Comparison of ENCODE assay signal across 1 cellular context in the genomic region with DNA sequence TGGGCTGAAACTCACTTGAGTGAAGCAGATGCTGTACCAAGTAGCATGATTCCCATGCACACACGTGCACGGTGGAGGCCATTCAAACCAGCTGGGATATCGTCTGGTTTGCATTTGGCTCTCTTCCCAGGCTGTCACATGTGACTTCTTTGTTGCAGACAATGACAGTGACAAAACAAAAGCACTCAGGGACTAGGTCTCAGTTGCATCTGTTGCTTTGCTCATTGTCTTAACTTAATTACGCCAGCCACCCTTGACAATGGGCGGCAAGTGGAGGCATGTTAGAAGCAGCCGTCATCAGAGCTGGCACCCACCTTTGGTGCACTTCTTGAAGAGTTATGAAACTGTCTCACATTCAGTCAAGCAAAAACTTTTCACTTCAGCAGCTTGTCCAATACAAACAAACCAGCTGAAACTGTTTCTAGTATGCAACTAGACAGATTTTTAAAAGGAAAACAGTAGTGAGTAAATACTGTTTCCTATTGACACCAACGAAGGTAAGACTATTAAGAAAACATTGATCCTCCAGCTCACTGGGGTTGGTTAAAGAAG.
TF ChIP-seq lines count a peak whose summit lies in the region.

No MANE protein-coding gene starts in this region.

TF ChIP-seq in liver, 16 proteins besides CTCF, POLR2A, EP300 and RAD21 (continued from another document):
- TF ChIP-seq, protein P1, sequence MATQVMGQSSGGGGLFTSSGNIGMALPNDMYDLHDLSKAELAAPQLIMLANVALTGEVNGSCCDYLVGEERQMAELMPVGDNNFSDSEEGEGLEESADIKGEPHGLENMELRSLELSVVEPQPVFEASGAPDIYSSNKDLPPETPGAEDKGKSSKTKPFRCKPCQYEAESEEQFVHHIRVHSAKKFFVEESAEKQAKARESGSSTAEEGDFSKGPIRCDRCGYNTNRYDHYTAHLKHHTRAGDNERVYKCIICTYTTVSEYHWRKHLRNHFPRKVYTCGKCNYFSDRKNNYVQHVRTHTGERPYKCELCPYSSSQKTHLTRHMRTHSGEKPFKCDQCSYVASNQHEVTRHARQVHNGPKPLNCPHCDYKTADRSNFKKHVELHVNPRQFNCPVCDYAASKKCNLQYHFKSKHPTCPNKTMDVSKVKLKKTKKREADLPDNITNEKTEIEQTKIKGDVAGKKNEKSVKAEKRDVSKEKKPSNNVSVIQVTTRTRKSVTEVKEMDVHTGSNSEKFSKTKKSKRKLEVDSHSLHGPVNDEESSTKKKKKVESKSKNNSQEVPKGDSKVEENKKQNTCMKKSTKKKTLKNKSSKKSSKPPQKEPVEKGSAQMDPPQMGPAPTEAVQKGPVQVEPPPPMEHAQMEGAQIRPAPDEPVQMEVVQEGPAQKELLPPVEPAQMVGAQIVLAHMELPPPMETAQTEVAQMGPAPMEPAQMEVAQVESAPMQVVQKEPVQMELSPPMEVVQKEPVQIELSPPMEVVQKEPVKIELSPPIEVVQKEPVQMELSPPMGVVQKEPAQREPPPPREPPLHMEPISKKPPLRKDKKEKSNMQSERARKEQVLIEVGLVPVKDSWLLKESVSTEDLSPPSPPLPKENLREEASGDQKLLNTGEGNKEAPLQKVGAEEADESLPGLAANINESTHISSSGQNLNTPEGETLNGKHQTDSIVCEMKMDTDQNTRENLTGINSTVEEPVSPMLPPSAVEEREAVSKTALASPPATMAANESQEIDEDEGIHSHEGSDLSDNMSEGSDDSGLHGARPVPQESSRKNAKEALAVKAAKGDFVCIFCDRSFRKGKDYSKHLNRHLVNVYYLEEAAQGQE (IDR thresholded peaks at IDR 0.05): peak; percentile 97
- TF ChIP-seq NR2F2 (IDR thresholded peaks at IDR 0.05) (no peak), RXRA (IDR thresholded peaks at IDR 0.05) (peak; percentile 40 to 49), HNF4G (IDR thresholded peaks at IDR 0.05) (no peak), YY1 (IDR thresholded peaks at IDR 0.05) (peak; percentile 42), EGR1 (IDR thresholded peaks at IDR 0.05; ENCODE audit: low read depth in 2 of 2) (no peak), SP1 (IDR thresholded peaks at IDR 0.05) (peak; percentile 28)
- TF ChIP-seq, protein P2, sequence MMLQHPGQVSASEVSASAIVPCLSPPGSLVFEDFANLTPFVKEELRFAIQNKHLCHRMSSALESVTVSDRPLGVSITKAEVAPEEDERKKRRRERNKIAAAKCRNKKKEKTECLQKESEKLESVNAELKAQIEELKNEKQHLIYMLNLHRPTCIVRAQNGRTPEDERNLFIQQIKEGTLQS (IDR thresholded peaks at IDR 0.05): no peak
- TF ChIP-seq, protein P3, sequence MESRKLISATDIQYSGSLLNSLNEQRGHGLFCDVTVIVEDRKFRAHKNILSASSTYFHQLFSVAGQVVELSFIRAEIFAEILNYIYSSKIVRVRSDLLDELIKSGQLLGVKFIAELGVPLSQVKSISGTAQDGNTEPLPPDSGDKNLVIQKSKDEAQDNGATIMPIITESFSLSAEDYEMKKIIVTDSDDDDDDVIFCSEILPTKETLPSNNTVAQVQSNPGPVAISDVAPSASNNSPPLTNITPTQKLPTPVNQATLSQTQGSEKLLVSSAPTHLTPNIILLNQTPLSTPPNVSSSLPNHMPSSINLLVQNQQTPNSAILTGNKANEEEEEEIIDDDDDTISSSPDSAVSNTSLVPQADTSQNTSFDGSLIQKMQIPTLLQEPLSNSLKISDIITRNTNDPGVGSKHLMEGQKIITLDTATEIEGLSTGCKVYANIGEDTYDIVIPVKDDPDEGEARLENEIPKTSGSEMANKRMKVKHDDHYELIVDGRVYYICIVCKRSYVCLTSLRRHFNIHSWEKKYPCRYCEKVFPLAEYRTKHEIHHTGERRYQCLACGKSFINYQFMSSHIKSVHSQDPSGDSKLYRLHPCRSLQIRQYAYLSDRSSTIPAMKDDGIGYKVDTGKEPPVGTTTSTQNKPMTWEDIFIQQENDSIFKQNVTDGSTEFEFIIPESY (IDR thresholded peaks at IDR 0.05): no peak
